ENCODE assay signal across 1 cellular context in genomic region chr1:241825581-241825980, GRCh38.
TF ChIP-seq lines count a peak whose summit lies in the region.

No MANE protein-coding gene starts in this region.

TF ChIP-seq in IMR-90, 13 proteins besides CTCF, POLR2A, EP300 and RAD21:
- no peak for TF ChIP-seq MAZ (IDR thresholded peaks at IDR 0.05; ENCODE audit: borderline replicate concordance, low read depth, low read length)
- TF ChIP-seq CEBPB (IDR thresholded peaks at IDR 0.05; ENCODE audit: low read depth, low read length): no peak
- no peak for TF ChIP-seq RFX5 (IDR thresholded peaks at IDR 0.05; ENCODE audit: low read depth, low read length)
- no peak for TF ChIP-seq USF2 (IDR thresholded peaks at IDR 0.05; ENCODE audit: low read depth, low read length)
- no peak for TF ChIP-seq BHLHE40 (IDR thresholded peaks at IDR 0.05; ENCODE audit: low read depth, low read length)
- no peak for TF ChIP-seq FOS (IDR thresholded peaks at IDR 0.05; ENCODE audit: low read depth, low read length)
- no peak for TF ChIP-seq NFE2L2 (IDR thresholded peaks at IDR 0.05; ENCODE audit: low read depth, low read length)
- TF ChIP-seq CHD1 (IDR thresholded peaks at IDR 0.05; ENCODE audit: low read depth, low read length): no peak
- TF ChIP-seq MXI1 (IDR thresholded peaks at IDR 0.05; ENCODE audit: borderline replicate concordance, low read depth, low read length): no peak
- no peak for TF ChIP-seq MAFK (IDR thresholded peaks at IDR 0.05; ENCODE audit: low read depth, low read length)
- no peak for TF ChIP-seq RCOR1 (IDR thresholded peaks at IDR 0.05; ENCODE audit: insufficient replicate concordance, low read length)
- TF ChIP-seq ELK1 (IDR thresholded peaks at IDR 0.05; ENCODE audit: borderline replicate concordance, low read depth, low read length): no peak
- TF ChIP-seq SMC3 (IDR thresholded peaks at IDR 0.05; ENCODE audit: low read depth, low read length): no peak
TF ChIP-seq in IMR-90: peak in this region for 0.
